2 cellular contexts compared by ENCODE assay signal in genomic region chr2:28394331-28394877, GRCh38.
A peak's percentile ranks its signal among the peaks of the same experiment; 100 is the strongest.
TF ChIP-seq lines count a peak whose summit lies in the region.

No MANE protein-coding gene starts in this region.

TF ChIP-seq in HepG2, 621 proteins besides CTCF, POLR2A, EP300 and RAD21 (continued from another document and continues in another):
- TF ChIP-seq CREB1 (IDR thresholded peaks at IDR 0.05) (no peak), CREB1 (CRISPR knock-in tag; IDR thresholded peaks at IDR 0.05) (no peak), CBX2 (IDR thresholded peaks at IDR 0.05; ENCODE audit: low read depth, low read length) (no peak), CBX2 (CRISPR knock-in tag; IDR thresholded peaks at IDR 0.05; ENCODE audit: low read depth) (peak; percentile 64; the same call in 1 of the 2 replicates), ZNF276 (CRISPR knock-in tag; IDR thresholded peaks at IDR 0.05; ENCODE audit: low read depth) (no peak), TBL1XR1 (IDR thresholded peaks at IDR 0.05; ENCODE audit: borderline replicate concordance, low read length, partially characterized antibody) (no peak), EEA1 (CRISPR knock-in tag; IDR thresholded peaks at IDR 0.05; ENCODE audit: borderline replicate concordance) (no peak), PCBP1 (IDR thresholded peaks at IDR 0.05; ENCODE audit: borderline replicate concordance, low read depth, low read length) (no peak), ZNF713 (CRISPR knock-in tag; IDR thresholded peaks at IDR 0.05) (no peak), HOXA5 (CRISPR knock-in tag; IDR thresholded peaks at IDR 0.05) (peak; percentile 66; the same call in 1 of the 2 replicates), SRSF1 (optimal IDR thresholded peaks at IDR 0.05; ENCODE audit: low read depth, low read length) (peak; percentile 42), ZNF83 (CRISPR knock-in tag; IDR thresholded peaks at IDR 0.05; ENCODE audit: borderline replicate concordance) (no peak), MTF2 (CRISPR knock-in tag; IDR thresholded peaks at IDR 0.05; ENCODE audit: borderline replicate concordance) (no peak), ZNF687 (CRISPR knock-in tag; IDR thresholded peaks at IDR 0.05) (peak; percentile 62), ZBTB20 (CRISPR knock-in tag; IDR thresholded peaks at IDR 0.05; ENCODE audit: borderline replicate concordance, low read depth) (no peak), ZNF138 (CRISPR knock-in tag; IDR thresholded peaks at IDR 0.05; ENCODE audit: low read depth) (no peak), TGIF2 (CRISPR knock-in tag; IDR thresholded peaks at IDR 0.05) (peak; percentile 58; the same call in 1 of the 2 replicates), GABPA (IDR thresholded peaks at IDR 0.05; ENCODE audit: low read depth, low read length) (no peak), GABPA (CRISPR knock-in tag; IDR thresholded peaks at IDR 0.05; ENCODE audit: low read depth) (no peak), SOX6 (IDR thresholded peaks at IDR 0.05) (no peak), SOX6 (CRISPR knock-in tag; IDR thresholded peaks at IDR 0.05) (no peak), CEBPB (IDR thresholded peaks at IDR 0.05; ENCODE audit: borderline replicate concordance, low read depth, low read length) (no peak), ZNF766 (CRISPR knock-in tag; IDR thresholded peaks at IDR 0.05; ENCODE audit: borderline replicate concordance) (no peak), SIX4 (CRISPR knock-in tag; IDR thresholded peaks at IDR 0.05) (no peak)
- TF ChIP-seq, protein P1, sequence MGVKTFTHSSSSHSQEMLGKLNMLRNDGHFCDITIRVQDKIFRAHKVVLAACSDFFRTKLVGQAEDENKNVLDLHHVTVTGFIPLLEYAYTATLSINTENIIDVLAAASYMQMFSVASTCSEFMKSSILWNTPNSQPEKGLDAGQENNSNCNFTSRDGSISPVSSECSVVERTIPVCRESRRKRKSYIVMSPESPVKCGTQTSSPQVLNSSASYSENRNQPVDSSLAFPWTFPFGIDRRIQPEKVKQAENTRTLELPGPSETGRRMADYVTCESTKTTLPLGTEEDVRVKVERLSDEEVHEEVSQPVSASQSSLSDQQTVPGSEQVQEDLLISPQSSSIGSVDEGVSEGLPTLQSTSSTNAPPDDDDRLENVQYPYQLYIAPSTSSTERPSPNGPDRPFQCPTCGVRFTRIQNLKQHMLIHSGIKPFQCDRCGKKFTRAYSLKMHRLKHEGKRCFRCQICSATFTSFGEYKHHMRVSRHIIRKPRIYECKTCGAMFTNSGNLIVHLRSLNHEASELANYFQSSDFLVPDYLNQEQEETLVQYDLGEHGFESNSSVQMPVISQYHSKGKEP (CRISPR knock-in tag; IDR thresholded peaks at IDR 0.05): no peak
- TF ChIP-seq, protein P2, sequence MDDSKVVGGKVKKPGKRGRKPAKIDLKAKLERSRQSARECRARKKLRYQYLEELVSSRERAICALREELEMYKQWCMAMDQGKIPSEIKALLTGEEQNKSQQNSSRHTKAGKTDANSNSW (CRISPR knock-in tag; IDR thresholded peaks at IDR 0.05; ENCODE audit: borderline replicate concordance): no peak
- TF ChIP-seq, protein P3, sequence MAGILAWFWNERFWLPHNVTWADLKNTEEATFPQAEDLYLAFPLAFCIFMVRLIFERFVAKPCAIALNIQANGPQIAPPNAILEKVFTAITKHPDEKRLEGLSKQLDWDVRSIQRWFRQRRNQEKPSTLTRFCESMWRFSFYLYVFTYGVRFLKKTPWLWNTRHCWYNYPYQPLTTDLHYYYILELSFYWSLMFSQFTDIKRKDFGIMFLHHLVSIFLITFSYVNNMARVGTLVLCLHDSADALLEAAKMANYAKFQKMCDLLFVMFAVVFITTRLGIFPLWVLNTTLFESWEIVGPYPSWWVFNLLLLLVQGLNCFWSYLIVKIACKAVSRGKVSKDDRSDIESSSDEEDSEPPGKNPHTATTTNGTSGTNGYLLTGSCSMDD (CRISPR knock-in tag; IDR thresholded peaks at IDR 0.05): no peak

TF ChIP-seq in HEK293T, 16 proteins besides CTCF, POLR2A, EP300 and RAD21 (continued from another document):
- TF ChIP-seq BHLHE40 (IDR thresholded peaks at IDR 0.05; ENCODE audit: borderline replicate concordance): no peak
- no peak for TF ChIP-seq PKNOX1 (IDR thresholded peaks at IDR 0.05)
- TF ChIP-seq FOXM1 (IDR thresholded peaks at IDR 0.05; ENCODE audit: borderline replicate concordance): no peak
- no peak for TF ChIP-seq FOXA1 (IDR thresholded peaks at IDR 0.05)
- TF ChIP-seq ARNT (IDR thresholded peaks at IDR 0.05): no peak
- TF ChIP-seq TARDBP (IDR thresholded peaks at IDR 0.05): no peak
- TF ChIP-seq CTBP1 (IDR thresholded peaks at IDR 0.05; ENCODE audit: borderline replicate concordance): no peak
- no peak for TF ChIP-seq FOXK2 (IDR thresholded peaks at IDR 0.05)
